Comparison of ENCODE assay signal across 9 cellular contexts in genomic region chr14:64594438-64594837, GRCh38. TPM values are rescaled to one million over a fixed set of nuclear protein-coding genes. Genes with fewer than 3 reads are reported as not detected.
"Had no signal": no experiment of that assay in that cellular context is flagged by ENCODE, and none has a peak within 500 bp of the region (broad histone marks: within the 10 kb centered on the region; RNA-seq: fewer than 3 reads in every experiment).

No MANE protein-coding gene starts in this region.

- FAIRE-seq: H1, H54 had no signal

- H3K4me1 ChIP-seq: HAP-1 had no signal

- H3K4me3 ChIP-seq: GM23338, HAP-1 had no signal

- ATAC-seq: GM23338, HCT116 had no signal

- H3K27ac Mint-ChIP-seq: GM23338, HFFc6, IgD-negative memory B cell had no signal

- H3K36me3 Mint-ChIP-seq: IgD-negative memory B cell had no signal

- H3K4me3 Mint-ChIP-seq: GM23338, HFFc6, IgD-negative memory B cell had no signal

- H3K27ac ChIP-seq: KMS-11 had no signal

- H3K4me2 ChIP-seq: GM23338, KMS-11 had no signal

- DNase-seq: HFFc6, KBM-7 had no signal

- H3K4me1 Mint-ChIP-seq: GM23338, IgD-negative memory B cell had no signal

- H3K36me3 ChIP-seq: HAP-1 had no signal

- H2AFZ ChIP-seq: GM23338 had no signal

- H3K9ac ChIP-seq: KMS-11 had no signal

- H3K9me3 Mint-ChIP-seq: GM23338, HFFc6, IgD-negative memory B cell had no signal

- H3K9me3 ChIP-seq: HAP-1 had no signal

RNA-seq across cellular contexts. Expression of gene PPP1R36, which starts 44.7 kb away (rescaled TPM):
- polyA plus RNA-seq: IgD-negative memory B cell had no signal
